ENCODE assay signal across 16 cellular contexts in the genomic region with DNA sequence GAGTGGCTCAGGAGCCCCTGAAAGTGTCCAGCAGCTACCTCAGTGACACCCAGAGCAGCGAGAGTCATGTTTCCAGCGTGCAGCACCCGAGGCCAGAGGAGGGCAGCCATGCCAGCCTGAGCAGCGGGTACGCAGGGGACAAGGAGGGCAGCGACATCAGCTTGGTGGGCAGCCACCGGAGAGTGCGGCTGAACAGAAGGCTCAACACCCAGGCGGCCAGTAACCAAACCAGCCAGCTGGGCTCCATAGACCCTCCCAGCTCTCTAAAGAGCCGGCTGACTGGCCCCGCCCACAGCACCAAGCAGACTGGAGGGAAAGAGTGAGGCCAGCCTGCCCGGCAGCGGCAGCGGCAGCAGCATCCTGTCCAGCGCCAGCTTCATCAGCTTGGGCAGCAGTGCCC. TPM values are rescaled to one million over a fixed set of nuclear protein-coding genes. Genes with fewer than 3 reads are reported as not detected.
A peak's percentile ranks its signal among the peaks of the same experiment; 100 is the strongest.
DNase-seq lines count a peak whose midpoint lies in the region; ATAC-seq and TF ChIP-seq lines count a peak whose summit lies in the region.
"Had no signal": no experiment of that assay in that cellular context is flagged by ENCODE, and none has a peak within 500 bp of the region (broad histone marks: within the 10 kb centered on the region; RNA-seq: fewer than 3 reads in every experiment).

No MANE protein-coding gene starts in this region.

- H3K27ac Mint-ChIP-seq in neural crest cell (ENCODE audit: unreplicated experiment), result peak overlapping the region; percentile 83

- no peak overlapping the region for H2BK120ac ChIP-seq in IMR-90 (ENCODE audit: low read depth, low read length)

- H3K23ac ChIP-seq in IMR-90 (ENCODE audit: low read depth, low read length), result no peak overlapping the region

- H4K91ac ChIP-seq in IMR-90 (ENCODE audit: insufficient read depth, low read depth, low read length), result no peak overlapping the region

- H3K4ac ChIP-seq in IMR-90 (ENCODE audit: low read depth, low read length), result no peak overlapping the region

- H3K36me3 ChIP-seq in GM23248 (ENCODE audit: low read depth) (no peaks in the 10 kb centered on the region), IMR-90 (ENCODE audit: control insufficient read depth, insufficient read depth, low read length) (no peaks in the 10 kb centered on the region)
- H3K36me3 ChIP-seq: adrenal gland, thoracic aorta had no signal

- ATAC-seq in IMR-90 (ENCODE audit: low read depth), result peak; percentile 77
- ATAC-seq in HG02870 (IDR thresholded peaks at IDR 0.05; ENCODE audit: unreplicated experiment), result no peak
- no peak for ATAC-seq in HG02610 (IDR thresholded peaks at IDR 0.05; ENCODE audit: unreplicated experiment)
- ATAC-seq: activated CD4-positive, CD25-positive, alpha-beta regulatory T cell treated with anti-CD3 and anti-CD28 coated beads, Interleukin-2, amount 50 U/mL, for 24 hours had no signal

- 18 to 23% methylated on average over 15 of the region's 15 CpGs for WGBS in GM23248 (ENCODE audit: low coverage in 1 of 2, low lambda C conversion rate in 2 of 2, missing lambda C conversion rate in 2 of 2), 2 experiments
- 22% methylated on average over 14 of the region's 15 CpGs; no CpG with 5 or more reads in 1 of the 2 experiments for WGBS in IMR-90 (ENCODE audit: extremely low coverage in 2 of 2, insufficient read length in 1 of 2), 2 experiments

- in situ Hi-C loops in GM23248 (cut with MboI) (no loop called here), IMR-90 (cut with MboI; ENCODE audit: low sequenced_read_pairs) (no loop called here)

- H3K9me1 ChIP-seq in IMR-90 (ENCODE audit: insufficient read depth, low read length), result no peaks in the 10 kb centered on the region

- H3K9me3 ChIP-seq in GM23248 (ENCODE audit: low read depth) (no peaks in the 10 kb centered on the region), IMR-90 (ENCODE audit: control insufficient read depth, insufficient read depth, low read length) (peaks cover 4% of the 10 kb centered on the region; the same call in 1 of the 2 replicates)
- H3K9me3 ChIP-seq: adrenal gland, thoracic aorta had no signal

- no peak overlapping the region for H2AK5ac ChIP-seq in IMR-90 (ENCODE audit: low read depth, low read length)

- H3K4me1 ChIP-seq in GM23248 (ENCODE audit: insufficient read depth) (no peaks in the 10 kb centered on the region), IMR-90 (ENCODE audit: control insufficient read depth, insufficient read depth, low read length) (no peaks in the 10 kb centered on the region)
- H3K4me1 ChIP-seq: adrenal gland had no signal

- no peak overlapping the region for H3K18ac ChIP-seq in IMR-90 (ENCODE audit: low read depth, low read length)

- no peak overlapping the region for H3K14ac ChIP-seq in IMR-90 (replicated peaks; ENCODE audit: low read depth, low read length)

- H3K4me3 ChIP-seq in GM23248, result no peak overlapping the region
- no peak overlapping the region for H3K4me3 ChIP-seq in IMR-90 (ENCODE audit: insufficient read depth, low read depth, low read length)
- H3K4me3 ChIP-seq: adrenal gland, thoracic aorta had no signal

- no peak for TF ChIP-seq RAD21 in IMR-90 (IDR thresholded peaks at IDR 0.05; ENCODE audit: low read length)

- H3K36me3 Mint-ChIP-seq in neural crest cell (ENCODE audit: low read depth), result peaks cover 3% of the 10 kb centered on the region

- dilution Hi-C loops in IMR-90 (cut with HindIII; ENCODE audit: low sequenced_read_pairs, unreplicated experiment), result no loop called here

- DNase-seq in GM23248 (peak; percentile 6), IMR-90 (no peak), ecto neural progenitor cell (ENCODE audit: low spot score) (peak; percentile 73), neural crest cell (ENCODE audit: low read depth, low spot score) (peak; percentile 61), GM20000 (ENCODE audit: low spot score) (no peak)
- DNase-seq: adrenal gland, DMS53, left cardiac atrium, NCI-H2171, SIG-M5, T-helper 9 cell had no signal

- intact Hi-C loops in IMR-90 (cut with micrococcal nuclease), result no loop called here

- H2BK20ac ChIP-seq in IMR-90 (ENCODE audit: low read depth, low read length), result no peak overlapping the region

- peaks cover 32% of the 10 kb centered on the region for H3K4me1 Mint-ChIP-seq in neural crest cell

- peak overlapping the region; percentile 60 for H3K4me3 Mint-ChIP-seq in neural crest cell

- H3K27ac ChIP-seq in GM23248 (no peak overlapping the region), IMR-90 (ENCODE audit: insufficient read depth, low read length) (no peak overlapping the region)
- H3K27ac ChIP-seq: adrenal gland, thoracic aorta had no signal

- H2BK15ac ChIP-seq in IMR-90 (ENCODE audit: low read depth, low read length), result no peak overlapping the region

- no peaks in the 10 kb centered on the region for H3K9me3 Mint-ChIP-seq in neural crest cell

- no peak overlapping the region for H2BK5ac ChIP-seq in IMR-90 (ENCODE audit: low read depth, low read length, poor library complexity, severe bottlenecking)

- no peaks in the 10 kb centered on the region for H3K79me2 ChIP-seq in GM23248 (ENCODE audit: insufficient read depth)

- TF ChIP-seq POLR2A in IMR-90 (IDR thresholded peaks at IDR 0.05; ENCODE audit: low read depth, low read length), result no peak

- no peaks in the 10 kb centered on the region for H4K20me1 ChIP-seq in GM23248 (ENCODE audit: insufficient read depth)
- no peaks in the 10 kb centered on the region for H4K20me1 ChIP-seq in IMR-90 (ENCODE audit: insufficient read depth, low read length)

- no peaks in the 10 kb centered on the region for H3K79me1 ChIP-seq in IMR-90 (ENCODE audit: low read depth in 1 of 2, low read length in 2 of 2)

- H3F3A ChIP-seq in GM23248 (ENCODE audit: insufficient read depth), result no peaks in the 10 kb centered on the region

- no peak overlapping the region for H3K56ac ChIP-seq in IMR-90 (ENCODE audit: extremely low read depth, insufficient read depth, low read length)

- POLR2A ChIA-PET in IMR-90 (lab: Charles Lee; ENCODE audit: unreplicated experiment), result no interaction called here

- TF ChIP-seq CTCF in IMR-90 (conservative IDR thresholded peaks at IDR 0.05; ENCODE audit: low read depth, low read length) (no peak), neural crest cell (conservative IDR thresholded peaks at IDR 0.05) (no peak), GM20000 (IDR thresholded peaks at IDR 0.05; ENCODE audit: extremely low read depth, missing control alignments) (no peak)

- H3K9ac ChIP-seq in GM23248 (no peak overlapping the region), IMR-90 (ENCODE audit: low read depth, low read length) (no peak overlapping the region)

- H2AK9ac ChIP-seq in IMR-90 (replicated peaks; ENCODE audit: low read depth, low read length, poor library complexity), result no peak overlapping the region

- H3K4me2 ChIP-seq in GM23248 (ENCODE audit: unreplicated experiment) (no peak overlapping the region), IMR-90 (ENCODE audit: low read depth, low read length) (no peak overlapping the region)

- H3K27me3 ChIP-seq in GM23248 (replicated peaks; ENCODE audit: insufficient read depth), result peaks cover 4% of the 10 kb centered on the region; the same call in 1 of the 2 replicates
- peaks cover 15% of the 10 kb centered on the region; the same call in 1 of the 2 replicates for H3K27me3 ChIP-seq in IMR-90 (ENCODE audit: control insufficient read depth, insufficient read depth, low read length)

- no peak overlapping the region for H4K8ac ChIP-seq in IMR-90 (ENCODE audit: low read depth in 2 of 2, low read length in 2 of 2)

- CTCF ChIA-PET in IMR-90 (lab: Yijun Ruan, JAX), result no interaction called here

- H3K27me3 Mint-ChIP-seq in neural crest cell (ENCODE audit: low read depth), result no peaks in the 10 kb centered on the region

- H2AFZ ChIP-seq in GM23248 (no peak overlapping the region), IMR-90 (replicated peaks; ENCODE audit: low read length, poor library complexity) (peak overlapping the region; percentile 69)

- no peaks in the 10 kb centered on the region for H3K9me2 ChIP-seq in GM23248 (ENCODE audit: insufficient read depth)

- H4K5ac ChIP-seq in IMR-90 (ENCODE audit: low read depth, low read length), result no peak overlapping the region

- BruUV-seq in IMR-90 (replicated peaks; lab: Mats Ljungman, UMichigan), result no TSS peak

TF ChIP-seq in IMR-90, 13 proteins besides CTCF, POLR2A, EP300 and RAD21:
- TF ChIP-seq NFE2L2 (IDR thresholded peaks at IDR 0.05; ENCODE audit: low read depth, low read length) (no peak), CEBPB (IDR thresholded peaks at IDR 0.05; ENCODE audit: low read depth, low read length) (no peak), MAFK (IDR thresholded peaks at IDR 0.05; ENCODE audit: low read depth, low read length) (no peak), RFX5 (IDR thresholded peaks at IDR 0.05; ENCODE audit: low read depth, low read length) (no peak), FOS (IDR thresholded peaks at IDR 0.05; ENCODE audit: low read depth, low read length) (no peak)
TF ChIP-seq in IMR-90: peak in this region for 0.

RNA-seq across cellular contexts. Expression of gene C16orf82, which starts 0.4 kb away (rescaled TPM):
- not detected in 2 replicates for total RNA-seq in GM23248 (2014; rRNA removed; shearing (Covaris generic))
- polyA plus RNA-seq in GM23248 (2016; fragmentation: Nextera tagmentation; extraction: Ambion mirVana) (not detected in 2 replicates), IMR-90 (2012; rRNA removed) (not detected in 2 replicates)
- total RNA-seq in IMR-90 (2012; rRNA removed) (not detected in 2 replicates), neural crest cell (1.2 and 1.4 TPM in 2 replicates)
- polyA plus RNA-seq in IMR-90 (2012; cell fraction: cytosol; rRNA removed), result not detected in 2 replicates
- polyA plus RNA-seq in IMR-90 (2012; cell fraction: nucleus; rRNA removed; ENCODE audit: low replicate concordance), result not detected in 2 replicates
- total RNA-seq: adrenal gland, left cardiac atrium, thoracic aorta had no signal
- polyA plus RNA-seq: adrenal gland, BJ had no signal

Comparison
In these comparisons a context has a peak if more than half of its experiments do, and no peak if none do; other contexts are left out.
1. DNase-seq: peak in GM23248 (single experiment), ecto neural progenitor cell (single experiment) and neural crest cell (single experiment); none in IMR-90 (single experiment) and GM20000 (single experiment).